ENCODE assay signal across 1 cellular context in genomic region chr6:1311400-1312192, GRCh38.
TF ChIP-seq lines count a peak whose summit lies in the region.

Gene FOXQ1, plus strand, starts transcription at chr6:1312098. Its CDS starts 607 bp downstream, at chr6:1312705.

TF ChIP-seq in HepG2, 621 proteins besides CTCF, POLR2A, EP300 and RAD21 (continued from another document and continues in another):
- TF ChIP-seq, protein P1, sequence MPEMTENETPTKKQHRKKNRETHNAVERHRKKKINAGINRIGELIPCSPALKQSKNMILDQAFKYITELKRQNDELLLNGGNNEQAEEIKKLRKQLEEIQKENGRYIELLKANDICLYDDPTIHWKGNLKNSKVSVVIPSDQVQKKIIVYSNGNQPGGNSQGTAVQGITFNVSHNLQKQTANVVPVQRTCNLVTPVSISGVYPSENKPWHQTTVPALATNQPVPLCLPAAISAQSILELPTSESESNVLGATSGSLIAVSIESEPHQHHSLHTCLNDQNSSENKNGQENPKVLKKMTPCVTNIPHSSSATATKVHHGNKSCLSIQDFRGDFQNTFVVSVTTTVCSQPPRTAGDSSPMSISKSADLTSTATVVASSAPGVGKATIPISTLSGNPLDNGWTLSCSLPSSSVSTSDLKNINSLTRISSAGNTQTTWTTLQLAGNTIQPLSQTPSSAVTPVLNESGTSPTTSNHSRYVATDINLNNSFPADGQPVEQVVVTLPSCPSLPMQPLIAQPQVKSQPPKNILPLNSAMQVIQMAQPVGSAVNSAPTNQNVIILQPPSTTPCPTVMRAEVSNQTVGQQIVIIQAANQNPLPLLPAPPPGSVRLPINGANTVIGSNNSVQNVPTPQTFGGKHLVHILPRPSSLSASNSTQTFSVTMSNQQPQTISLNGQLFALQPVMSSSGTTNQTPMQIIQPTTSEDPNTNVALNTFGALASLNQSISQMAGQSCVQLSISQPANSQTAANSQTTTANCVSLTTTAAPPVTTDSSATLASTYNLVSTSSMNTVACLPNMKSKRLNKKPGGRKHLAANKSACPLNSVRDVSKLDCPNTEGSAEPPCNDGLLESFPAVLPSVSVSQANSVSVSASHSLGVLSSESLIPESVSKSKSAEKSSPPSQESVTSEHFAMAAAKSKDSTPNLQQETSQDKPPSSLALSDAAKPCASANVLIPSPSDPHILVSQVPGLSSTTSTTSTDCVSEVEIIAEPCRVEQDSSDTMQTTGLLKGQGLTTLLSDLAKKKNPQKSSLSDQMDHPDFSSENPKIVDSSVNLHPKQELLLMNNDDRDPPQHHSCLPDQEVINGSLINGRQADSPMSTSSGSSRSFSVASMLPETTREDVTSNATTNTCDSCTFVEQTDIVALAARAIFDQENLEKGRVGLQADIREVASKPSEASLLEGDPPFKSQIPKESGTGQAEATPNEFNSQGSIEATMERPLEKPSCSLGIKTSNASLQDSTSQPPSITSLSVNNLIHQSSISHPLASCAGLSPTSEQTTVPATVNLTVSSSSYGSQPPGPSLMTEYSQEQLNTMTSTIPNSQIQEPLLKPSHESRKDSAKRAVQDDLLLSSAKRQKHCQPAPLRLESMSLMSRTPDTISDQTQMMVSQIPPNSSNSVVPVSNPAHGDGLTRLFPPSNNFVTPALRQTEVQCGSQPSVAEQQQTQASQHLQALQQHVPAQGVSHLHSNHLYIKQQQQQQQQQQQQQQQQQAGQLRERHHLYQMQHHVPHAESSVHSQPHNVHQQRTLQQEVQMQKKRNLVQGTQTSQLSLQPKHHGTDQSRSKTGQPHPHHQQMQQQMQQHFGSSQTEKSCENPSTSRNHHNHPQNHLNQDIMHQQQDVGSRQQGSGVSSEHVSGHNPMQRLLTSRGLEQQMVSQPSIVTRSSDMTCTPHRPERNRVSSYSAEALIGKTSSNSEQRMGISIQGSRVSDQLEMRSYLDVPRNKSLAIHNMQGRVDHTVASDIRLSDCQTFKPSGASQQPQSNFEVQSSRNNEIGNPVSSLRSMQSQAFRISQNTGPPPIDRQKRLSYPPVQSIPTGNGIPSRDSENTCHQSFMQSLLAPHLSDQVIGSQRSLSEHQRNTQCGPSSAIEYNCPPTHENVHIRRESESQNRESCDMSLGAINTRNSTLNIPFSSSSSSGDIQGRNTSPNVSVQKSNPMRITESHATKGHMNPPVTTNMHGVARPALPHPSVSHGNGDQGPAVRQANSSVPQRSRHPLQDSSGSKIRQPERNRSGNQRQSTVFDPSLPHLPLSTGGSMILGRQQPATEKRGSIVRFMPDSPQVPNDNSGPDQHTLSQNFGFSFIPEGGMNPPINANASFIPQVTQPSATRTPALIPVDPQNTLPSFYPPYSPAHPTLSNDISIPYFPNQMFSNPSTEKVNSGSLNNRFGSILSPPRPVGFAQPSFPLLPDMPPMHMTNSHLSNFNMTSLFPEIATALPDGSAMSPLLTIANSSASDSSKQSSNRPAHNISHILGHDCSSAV (CRISPR knock-in tag; IDR thresholded peaks at IDR 0.05; ENCODE audit: borderline replicate concordance) = peak; percentile 87; the same call in 1 of the 2 replicates
- TF ChIP-seq DPF2 (CRISPR knock-in tag; IDR thresholded peaks at IDR 0.05; ENCODE audit: borderline replicate concordance, low read depth) (no peak; the same call in 1 of the 2 replicates), STAT5B (CRISPR knock-in tag; IDR thresholded peaks at IDR 0.05) (no peak; the same call in 1 of the 2 replicates), ZNF615 (CRISPR knock-in tag; IDR thresholded peaks at IDR 0.05; ENCODE audit: borderline replicate concordance) (peak; percentile 73; the same call in 1 of the 2 replicates), SNAI1 (CRISPR knock-in tag; IDR thresholded peaks at IDR 0.05; ENCODE audit: borderline replicate concordance) (0 out of 2 replicates have a peak, but pooled peaks have one; percentile 35), ZNF468 (CRISPR knock-in tag; IDR thresholded peaks at IDR 0.05) (peak; percentile 70; the same call in 1 of the 2 replicates), STAG1 (CRISPR knock-in tag; IDR thresholded peaks at IDR 0.05) (peak; percentile 47), ZBTB49 (CRISPR knock-in tag; IDR thresholded peaks at IDR 0.05; ENCODE audit: borderline replicate concordance) (no peak; the same call in 1 of the 2 replicates), EZH2 (conservative IDR thresholded peaks at IDR 0.05; ENCODE audit: low read depth, low read length) (no peak), GATAD1 (CRISPR knock-in tag; IDR thresholded peaks at IDR 0.05) (peak; percentile 63), AKNA (CRISPR knock-in tag; IDR thresholded peaks at IDR 0.05; ENCODE audit: borderline replicate concordance) (peak; percentile 44; the same call in 1 of the 2 replicates), NR2F6 (IDR thresholded peaks at IDR 0.05) (no peak), NR2F6 (CRISPR knock-in tag; IDR thresholded peaks at IDR 0.05) (peak; percentile 45; the same call in 1 of the 2 replicates), NR2C2 (CRISPR knock-in tag; IDR thresholded peaks at IDR 0.05; ENCODE audit: borderline replicate concordance) (peak; percentile 48; the same call in 1 of the 2 replicates), NFYC (CRISPR knock-in tag; IDR thresholded peaks at IDR 0.05) (peak; percentile 71), TCF12 (IDR thresholded peaks at IDR 0.05) (no peak), TCF12 (CRISPR knock-in tag; IDR thresholded peaks at IDR 0.05) (peak; percentile 99), ZNF761 (CRISPR knock-in tag; conservative IDR thresholded peaks at IDR 0.05) (peak; percentile 90), MEF2D (CRISPR knock-in tag; IDR thresholded peaks at IDR 0.05) (0 out of 2 replicates have a peak, but pooled peaks have one; percentile 1), TAF15 (IDR thresholded peaks at IDR 0.05; ENCODE audit: low read depth, low read length, poor library complexity, severe bottlenecking) (no peak), ZNF33B (CRISPR knock-in tag; IDR thresholded peaks at IDR 0.05) (peak; percentile 91), ZNF225 (CRISPR knock-in tag; IDR thresholded peaks at IDR 0.05) (peak; percentile 90; the same call in 1 of the 2 replicates), TBP (CRISPR knock-in tag; IDR thresholded peaks at IDR 0.05) (peak; percentile 49), ZNF350 (CRISPR knock-in tag; IDR thresholded peaks at IDR 0.05; ENCODE audit: borderline replicate concordance, low read depth) (no peak; the same call in 1 of the 2 replicates), ZNF773 (CRISPR knock-in tag; IDR thresholded peaks at IDR 0.05; ENCODE audit: borderline replicate concordance) (peak; percentile 75), ZMYM2 (CRISPR knock-in tag; IDR thresholded peaks at IDR 0.05) (peak; percentile 87), TEAD2 (CRISPR knock-in tag; IDR thresholded peaks at IDR 0.05) (peak; percentile 63; the same call in 1 of the 2 replicates), ZNF790 (CRISPR knock-in tag; IDR thresholded peaks at IDR 0.05; ENCODE audit: borderline replicate concordance) (peak; percentile 88), ZNF674 (CRISPR knock-in tag; IDR thresholded peaks at IDR 0.05; ENCODE audit: low read depth) (0 out of 2 replicates have a peak, but pooled peaks have one; percentile 49), ATRX (CRISPR knock-in tag; IDR thresholded peaks at IDR 0.05; ENCODE audit: borderline replicate concordance) (no peak), GTF3A (CRISPR knock-in tag; conservative IDR thresholded peaks at IDR 0.05) (no peak), SRSF9 (IDR thresholded peaks at IDR 0.05; ENCODE audit: borderline replicate concordance, insufficient read depth, low read depth, low read length, poor library complexity, severe bottlenecking) (no peak), ZC3H13 (CRISPR knock-in tag; IDR thresholded peaks at IDR 0.05) (peak; percentile 95)
- TF ChIP-seq, protein P2, sequence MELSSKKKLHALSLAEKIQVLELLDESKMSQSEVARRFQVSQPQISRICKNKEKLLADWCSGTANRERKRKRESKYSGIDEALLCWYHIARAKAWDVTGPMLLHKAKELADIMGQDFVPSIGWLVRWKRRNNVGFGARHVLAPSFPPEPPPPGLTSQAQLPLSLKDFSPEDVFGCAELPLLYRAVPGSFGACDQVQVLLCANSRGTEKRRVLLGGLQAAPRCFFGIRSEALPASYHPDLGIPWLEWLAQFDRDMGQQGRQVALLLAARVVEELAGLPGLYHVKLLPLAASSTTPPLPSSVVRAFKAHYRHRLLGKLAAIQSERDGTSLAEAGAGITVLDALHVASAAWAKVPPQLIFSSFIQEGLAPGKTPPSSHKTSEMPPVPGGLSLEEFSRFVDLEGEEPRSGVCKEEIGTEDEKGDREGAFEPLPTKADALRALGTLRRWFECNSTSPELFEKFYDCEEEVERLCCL (CRISPR knock-in tag; IDR thresholded peaks at IDR 0.05; ENCODE audit: borderline replicate concordance) = peak; percentile 82; the same call in 1 of the 2 replicates
- TF ChIP-seq, protein P3, sequence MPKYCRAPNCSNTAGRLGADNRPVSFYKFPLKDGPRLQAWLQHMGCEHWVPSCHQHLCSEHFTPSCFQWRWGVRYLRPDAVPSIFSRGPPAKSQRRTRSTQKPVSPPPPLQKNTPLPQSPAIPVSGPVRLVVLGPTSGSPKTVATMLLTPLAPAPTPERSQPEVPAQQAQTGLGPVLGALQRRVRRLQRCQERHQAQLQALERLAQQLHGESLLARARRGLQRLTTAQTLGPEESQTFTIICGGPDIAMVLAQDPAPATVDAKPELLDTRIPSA (CRISPR knock-in tag; IDR thresholded peaks at IDR 0.05; ENCODE audit: borderline replicate concordance) = peak; percentile 36; the same call in 1 of the 2 replicates
- TF ChIP-seq, protein P4, sequence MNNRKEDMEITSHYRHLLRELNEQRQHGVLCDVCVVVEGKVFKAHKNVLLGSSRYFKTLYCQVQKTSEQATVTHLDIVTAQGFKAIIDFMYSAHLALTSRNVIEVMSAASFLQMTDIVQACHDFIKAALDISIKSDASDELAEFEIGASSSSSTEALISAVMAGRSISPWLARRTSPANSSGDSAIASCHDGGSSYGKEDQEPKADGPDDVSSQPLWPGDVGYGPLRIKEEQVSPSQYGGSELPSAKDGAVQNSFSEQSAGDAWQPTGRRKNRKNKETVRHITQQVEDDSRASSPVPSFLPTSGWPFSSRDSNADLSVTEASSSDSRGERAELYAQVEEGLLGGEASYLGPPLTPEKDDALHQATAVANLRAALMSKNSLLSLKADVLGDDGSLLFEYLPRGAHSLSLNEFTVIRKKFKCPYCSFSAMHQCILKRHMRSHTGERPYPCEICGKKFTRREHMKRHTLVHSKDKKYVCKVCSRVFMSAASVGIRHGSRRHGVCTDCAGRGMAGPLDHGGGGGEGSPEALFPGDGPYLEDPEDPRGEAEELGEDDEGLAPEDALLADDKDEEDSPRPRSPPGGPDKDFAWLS (CRISPR knock-in tag; IDR thresholded peaks at IDR 0.05; ENCODE audit: borderline replicate concordance) = peak; percentile 50
- TF ChIP-seq, protein P5, sequence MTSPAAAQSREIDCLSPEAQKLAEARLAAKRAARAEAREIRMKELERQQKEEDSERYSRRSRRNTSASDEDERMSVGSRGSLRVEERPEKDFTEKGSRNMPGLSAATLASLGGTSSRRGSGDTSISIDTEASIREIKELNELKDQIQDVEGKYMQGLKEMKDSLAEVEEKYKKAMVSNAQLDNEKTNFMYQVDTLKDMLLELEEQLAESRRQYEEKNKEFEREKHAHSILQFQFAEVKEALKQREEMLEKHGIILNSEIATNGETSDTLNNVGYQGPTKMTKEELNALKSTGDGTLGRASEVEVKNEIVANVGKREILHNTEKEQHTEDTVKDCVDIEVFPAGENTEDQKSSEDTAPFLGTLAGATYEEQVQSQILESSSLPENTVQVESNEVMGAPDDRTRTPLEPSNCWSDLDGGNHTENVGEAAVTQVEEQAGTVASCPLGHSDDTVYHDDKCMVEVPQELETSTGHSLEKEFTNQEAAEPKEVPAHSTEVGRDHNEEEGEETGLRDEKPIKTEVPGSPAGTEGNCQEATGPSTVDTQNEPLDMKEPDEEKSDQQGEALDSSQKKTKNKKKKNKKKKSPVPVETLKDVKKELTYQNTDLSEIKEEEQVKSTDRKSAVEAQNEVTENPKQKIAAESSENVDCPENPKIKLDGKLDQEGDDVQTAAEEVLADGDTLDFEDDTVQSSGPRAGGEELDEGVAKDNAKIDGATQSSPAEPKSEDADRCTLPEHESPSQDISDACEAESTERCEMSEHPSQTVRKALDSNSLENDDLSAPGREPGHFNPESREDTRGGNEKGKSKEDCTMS (CRISPR knock-in tag; conservative IDR thresholded peaks at IDR 0.05) = peak; percentile 26; the same call in 1 of the 2 replicates
